27 cellular contexts compared by ENCODE assay signal in the genomic region with DNA sequence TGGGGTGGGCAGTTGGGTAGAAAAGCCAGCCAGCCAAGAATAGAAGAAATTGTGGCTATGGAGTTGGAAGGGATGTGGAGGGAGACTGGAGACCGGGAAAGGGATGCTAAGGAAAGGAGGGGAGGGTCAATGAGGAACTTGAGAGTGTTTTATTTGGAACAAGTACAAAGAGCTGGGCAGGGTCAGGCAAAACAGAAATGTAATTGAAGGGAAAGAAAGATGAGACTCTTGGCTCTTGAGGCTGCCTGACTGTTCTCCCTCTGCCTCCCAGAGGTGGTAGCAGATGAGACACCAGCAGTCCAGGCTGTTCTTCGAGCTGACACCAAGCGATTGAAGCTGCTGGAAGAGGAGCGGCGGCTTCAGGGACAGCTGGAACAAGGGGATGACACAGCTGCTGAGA.
"Had no signal": no experiment of that assay in that cellular context is flagged by ENCODE, and none has a peak within 500 bp of the region (broad histone marks: within the 10 kb centered on the region; RNA-seq: fewer than 3 reads in every experiment).

No MANE protein-coding gene starts in this region.

- H3K4me1 Mint-ChIP-seq: activated naive CD4-positive, alpha-beta T cell treated with anti-CD3 and anti-CD28 coated beads, Interleukin-2, amount 10 ng/mL, durations not matched to agents 7 days and 5 days; central memory CD8-positive, alpha-beta T cell; stimulated activated naive CD8-positive, alpha-beta T cell treated with anti-CD3 and anti-CD28 coated beads, Interleukin-15, amount 100 ng/mL, for 72 hours had no signal

- H3K4me1 ChIP-seq: adrenal gland, ascending aorta, gastrocnemius medialis, parathyroid adenoma, tibial artery had no signal

- H3K9me3 Mint-ChIP-seq: activated naive CD4-positive, alpha-beta T cell treated with anti-CD3 and anti-CD28 coated beads, Interleukin-2, amount 10 ng/mL, durations not matched to agents 7 days and 5 days; activated T-cell treated with anti-CD3 and anti-CD28 coated beads, Interleukin-2, amount 50 U/mL, for 72 hours; central memory CD8-positive, alpha-beta T cell; natural killer cell treated with Interleukin-12 subunit alpha and Interleukin-12 subunit beta and Interleukin-15 and Interleukin-18, amount 100 ng/mL, for 72 hours; stimulated activated naive CD8-positive, alpha-beta T cell treated with anti-CD3 and anti-CD28 coated beads, Interleukin-15, amount 100 ng/mL, for 72 hours; T-helper 1 cell treated with Interleukin-12 subunit alpha and Interleukin-12 subunit beta and Interleukin-4 antibody, amounts not matched to agents 30 μg/mL and 1 μg/mL, for 36 hours had no signal

- DNase-seq: activated CD4-positive, alpha-beta T cell treated with anti-CD3 and anti-CD28 coated beads for 1 hour; activated CD4-positive, alpha-beta T cell treated with anti-CD3 and anti-CD28 coated beads, Interleukin-2, amount 50 U/mL, for 4 hours; activated CD8-positive, alpha-beta memory T cell treated with anti-CD3 and anti-CD28 coated beads for 24 hours; activated effector memory CD4-positive, alpha-beta T cell treated with Interleukin-2 at 50 U/mL for 16 hours; activated naive CD4-positive, alpha-beta T cell treated with anti-CD3 and anti-CD28 coated beads, Interleukin-2, amount 10 ng/mL, durations not matched to agents 7 days and 5 days; activated T-cell treated with anti-CD3 and anti-CD28 coated beads, Interleukin-2, amount 50 U/mL, for 72 hours; adrenal gland; effector memory CD4-positive, alpha-beta T cell; esophagus squamous epithelium; gastrocnemius medialis; hypothalamus; left cardiac atrium; midbrain; right cardiac atrium; stimulated activated CD4-positive, alpha-beta T cell treated with anti-CD3 and anti-CD28 coated beads, Interleukin-12 subunit alpha, Interleukin-12 subunit beta, amount 100 ng/mL, for 4 hours; stimulated activated CD4-positive, alpha-beta T cell treated with anti-CD3 and anti-CD28 coated beads, Interleukin-4, amount 100 ng/mL, for 4 hours; stimulated activated naive CD8-positive, alpha-beta T cell treated with anti-CD3 and anti-CD28 coated beads, Interleukin-15, amount 100 ng/mL, for 72 hours; tibial artery had no signal

- H3K9ac ChIP-seq: parathyroid adenoma had no signal

- H3K27me3 ChIP-seq: adrenal gland, ascending aorta, esophagus squamous epithelium, gastrocnemius medialis, tibial artery had no signal

- FAIRE-seq: colon, islet of Langerhans, TTC549, urothelium cell line had no signal

- H3K4me3 ChIP-seq: adrenal gland, ascending aorta, esophagus squamous epithelium, gastrocnemius medialis, tibial artery had no signal

- H2AFZ ChIP-seq: parathyroid adenoma had no signal

- H3K27me3 Mint-ChIP-seq: activated naive CD4-positive, alpha-beta T cell treated with anti-CD3 and anti-CD28 coated beads, Interleukin-2, amount 10 ng/mL, durations not matched to agents 7 days and 5 days; central memory CD8-positive, alpha-beta T cell; natural killer cell treated with Interleukin-12 subunit alpha and Interleukin-12 subunit beta and Interleukin-15 and Interleukin-18, amount 100 ng/mL, for 72 hours; stimulated activated naive CD8-positive, alpha-beta T cell treated with anti-CD3 and anti-CD28 coated beads, Interleukin-15, amount 100 ng/mL, for 72 hours had no signal

- H3K79me2 ChIP-seq: parathyroid adenoma had no signal

- H3K27ac Mint-ChIP-seq: activated naive CD4-positive, alpha-beta T cell treated with anti-CD3 and anti-CD28 coated beads, Interleukin-2, amount 10 ng/mL, durations not matched to agents 7 days and 5 days; activated T-cell treated with anti-CD3 and anti-CD28 coated beads, Interleukin-2, amount 50 U/mL, for 72 hours; natural killer cell treated with Interleukin-12 subunit alpha and Interleukin-12 subunit beta and Interleukin-15 and Interleukin-18, amount 100 ng/mL, for 72 hours; T-helper 1 cell treated with Interleukin-12 subunit alpha and Interleukin-12 subunit beta and Interleukin-4 antibody, amounts not matched to agents 30 μg/mL and 1 μg/mL, for 36 hours had no signal

- H3K9me3 ChIP-seq: adrenal gland, ascending aorta, esophagus squamous epithelium, gastrocnemius medialis, tibial artery had no signal

- H3K27ac ChIP-seq: adrenal gland, ascending aorta, esophagus squamous epithelium, gastrocnemius medialis, parathyroid adenoma, tibial artery had no signal

- ATAC-seq: activated T-cell treated with anti-CD3 and anti-CD28 coated beads, Interleukin-2, amount 50 U/mL, for 72 hours; gastrocnemius medialis; left cardiac atrium; natural killer cell treated with Interleukin-12 subunit alpha and Interleukin-12 subunit beta and Interleukin-15 and Interleukin-18, amount 100 ng/mL, for 72 hours; right cardiac atrium; stimulated activated naive CD8-positive, alpha-beta T cell treated with anti-CD3 and anti-CD28 coated beads, Interleukin-15, amount 100 ng/mL, for 72 hours had no signal

- H3K4me3 Mint-ChIP-seq: activated naive CD4-positive, alpha-beta T cell treated with anti-CD3 and anti-CD28 coated beads, Interleukin-2, amount 10 ng/mL, durations not matched to agents 7 days and 5 days; activated T-cell treated with anti-CD3 and anti-CD28 coated beads, Interleukin-2, amount 50 U/mL, for 72 hours; central memory CD8-positive, alpha-beta T cell; natural killer cell treated with Interleukin-12 subunit alpha and Interleukin-12 subunit beta and Interleukin-15 and Interleukin-18, amount 100 ng/mL, for 72 hours; stimulated activated naive CD8-positive, alpha-beta T cell treated with anti-CD3 and anti-CD28 coated beads, Interleukin-15, amount 100 ng/mL, for 72 hours; T-helper 1 cell treated with Interleukin-12 subunit alpha and Interleukin-12 subunit beta and Interleukin-4 antibody, amounts not matched to agents 30 μg/mL and 1 μg/mL, for 36 hours had no signal
